9 cellular contexts compared by ENCODE assay signal in the genomic region with DNA sequence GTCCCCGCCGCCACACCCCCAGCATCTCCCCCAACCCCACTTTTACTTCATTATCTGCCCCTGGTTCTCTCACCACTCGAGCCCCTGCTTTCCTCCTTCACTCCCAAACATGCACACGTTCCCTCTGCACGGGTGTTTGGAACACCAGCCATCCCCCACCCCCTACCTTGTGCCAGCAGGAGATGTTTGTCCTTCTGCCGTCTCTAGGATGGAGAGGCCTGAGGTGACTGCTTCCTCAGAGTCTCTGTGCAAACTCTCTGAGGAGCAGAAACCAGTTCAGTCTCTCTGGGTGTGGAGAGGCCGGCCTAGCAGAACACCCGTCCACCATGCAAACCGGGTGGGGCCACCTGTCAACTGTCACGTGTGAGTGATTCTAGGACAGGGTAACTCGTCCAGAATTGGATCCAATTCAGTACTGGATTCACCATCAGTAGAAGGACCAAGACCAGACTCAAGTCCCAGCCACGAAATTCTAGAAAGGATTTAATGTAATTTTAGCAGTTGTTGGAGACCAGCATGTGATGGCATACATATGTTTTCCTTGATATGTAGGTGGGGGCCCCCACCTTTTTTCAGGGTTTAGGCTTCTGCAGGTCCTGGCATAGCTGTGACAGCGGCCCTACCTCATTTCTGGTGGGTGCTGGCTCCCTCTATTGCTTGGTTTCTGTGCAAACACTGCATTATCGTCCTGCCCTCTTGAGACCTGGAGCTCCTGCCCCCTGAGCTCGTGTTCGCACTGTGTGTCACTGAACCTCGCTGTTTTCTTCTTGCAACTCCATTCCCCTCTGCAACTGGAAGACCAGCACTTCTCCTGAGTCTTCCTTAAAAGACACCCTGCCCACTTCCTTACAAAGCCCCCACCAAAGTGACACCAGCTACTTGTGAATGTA. TPM values are rescaled to one million over a fixed set of nuclear protein-coding genes. Genes with fewer than 3 reads are reported as not detected.
DNase-seq lines count a peak whose midpoint lies in the region; ATAC-seq and TF ChIP-seq lines count a peak whose summit lies in the region.
"Had no signal": no experiment of that assay in that cellular context is flagged by ENCODE, and none has a peak within 500 bp of the region (broad histone marks: within the 10 kb centered on the region; RNA-seq: fewer than 3 reads in every experiment).

A gene with protein sequence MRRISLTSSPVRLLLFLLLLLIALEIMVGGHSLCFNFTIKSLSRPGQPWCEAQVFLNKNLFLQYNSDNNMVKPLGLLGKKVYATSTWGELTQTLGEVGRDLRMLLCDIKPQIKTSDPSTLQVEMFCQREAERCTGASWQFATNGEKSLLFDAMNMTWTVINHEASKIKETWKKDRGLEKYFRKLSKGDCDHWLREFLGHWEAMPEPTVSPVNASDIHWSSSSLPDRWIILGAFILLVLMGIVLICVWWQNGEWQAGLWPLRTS (minus strand): TSS at position 259 of the 890 bp plus-strand sequence. CDS start 7,212 bp downstream, outside the sequence.

- no peak within 1 kb of the TSS for H3K18ac ChIP-seq in mesendoderm (ENCODE audit: low read length)

- no peak within 1 kb of the TSS for H3K4me2 ChIP-seq in mesendoderm (ENCODE audit: low read length)

- no peak within 1 kb of the TSS for H3K27ac Mint-ChIP-seq in natural killer cell treated with Interleukin-12 subunit alpha and Interleukin-12 subunit beta and Interleukin-15 and Interleukin-18, amount 100 ng/mL, for 72 hours
- no peak within 1 kb of the TSS for H3K27ac Mint-ChIP-seq in natural killer cell
- H3K27ac Mint-ChIP-seq in MCF 10A (ENCODE audit: low read depth, unreplicated experiment), result peak within 1 kb of the TSS; percentile 85
- H3K27ac Mint-ChIP-seq in stimulated activated naive B cell treated with anti-CD40 and anti-IgM and Interleukin-4, amounts not matched to agents 10 μg/mL and 1 μg/mL and 100 μg/mL, for 72 hours, result no peak within 1 kb of the TSS

- intact Hi-C loops in natural killer cell (cut with micrococcal nuclease), result no loop called here
- intact Hi-C loops in MCF 10A (cut with micrococcal nuclease), result loop anchor here (1.0 to 2.0 kb wide), 2 partner anchors 10 to 33 kb away; partner anchors contain the start of gene LRP11

- H2BK120ac ChIP-seq in mesendoderm (ENCODE audit: low read depth, low read length), result no peak within 1 kb of the TSS

- H3K79me2 ChIP-seq in mesendoderm (ENCODE audit: control insufficient read depth, insufficient read depth, low read length), result no peaks in the 10 kb centered on the region

- no peak for ATAC-seq in natural killer cell treated with Interleukin-12 subunit alpha and Interleukin-12 subunit beta and Interleukin-15 and Interleukin-18, amount 100 ng/mL, for 72 hours
- ATAC-seq in natural killer cell (no peak), HG02759 (IDR thresholded peaks at IDR 0.05; ENCODE audit: unreplicated experiment) (no peak), HG03565 (IDR thresholded peaks at IDR 0.05; ENCODE audit: unreplicated experiment) (no peak)
- ATAC-seq in stimulated activated naive B cell treated with anti-CD40 and anti-IgM and Interleukin-4, amounts not matched to agents 10 μg/mL and 1 μg/mL and 100 μg/mL, for 72 hours (replicated peaks), result no peak

- H3K4me1 Mint-ChIP-seq in natural killer cell treated with Interleukin-12 subunit alpha and Interleukin-12 subunit beta and Interleukin-15 and Interleukin-18, amount 100 ng/mL, for 72 hours (ENCODE audit: low read depth in 2 of 2), result peaks cover 0 to 5% of the 10 kb centered on the region in 2 donors
- H3K4me1 Mint-ChIP-seq in natural killer cell (peaks cover 0 to 6% of the 10 kb centered on the region in 2 donors), MCF 10A (ENCODE audit: insufficient read depth, unreplicated experiment) (peaks cover 63% of the 10 kb centered on the region)
- H3K4me1 Mint-ChIP-seq in stimulated activated naive B cell treated with anti-CD40 and anti-IgM and Interleukin-4, amounts not matched to agents 10 μg/mL and 1 μg/mL and 100 μg/mL, for 72 hours, result peaks cover 2 to 5% of the 10 kb centered on the region in 2 donors

- H3K36me3 Mint-ChIP-seq in natural killer cell treated with Interleukin-12 subunit alpha and Interleukin-12 subunit beta and Interleukin-15 and Interleukin-18, amount 100 ng/mL, for 72 hours, result no peaks in the 10 kb centered on the region
- H3K36me3 Mint-ChIP-seq in natural killer cell (no peaks in the 10 kb centered on the region), MCF 10A (ENCODE audit: insufficient read depth, unreplicated experiment) (no peaks in the 10 kb centered on the region)
- no peaks in the 10 kb centered on the region for H3K36me3 Mint-ChIP-seq in stimulated activated naive B cell treated with anti-CD40 and anti-IgM and Interleukin-4, amounts not matched to agents 10 μg/mL and 1 μg/mL and 100 μg/mL, for 72 hours

- no peak within 1 kb of the TSS for H2AK5ac ChIP-seq in mesendoderm (ENCODE audit: low read length)

- H3K4me3 ChIP-seq in mesendoderm (ENCODE audit: low read length), result no peak within 1 kb of the TSS

- H2BK15ac ChIP-seq in mesendoderm (replicated peaks; ENCODE audit: low read depth), result no peak within 1 kb of the TSS

- H3K23ac ChIP-seq in mesendoderm (ENCODE audit: low read length), result no peak within 1 kb of the TSS

- H4K5ac ChIP-seq in mesendoderm (ENCODE audit: low read length), result no peak within 1 kb of the TSS

- DNase-seq in natural killer cell treated with Interleukin-12 subunit alpha and Interleukin-12 subunit beta and Interleukin-15 and Interleukin-18, amount 100 ng/mL, for 72 hours (ENCODE audit: low spot score), result no peak
- DNase-seq in natural killer cell (no peak), MCF 10A (ENCODE audit: unreplicated experiment) (peak; percentile 24), mesendoderm (peak; percentile 16), cerebellar nuclear complex (lab: John Stamatoyannopoulos, UW) (no peak)
- DNase-seq in stimulated activated naive B cell treated with anti-CD40 and anti-IgM and Interleukin-4, amounts not matched to agents 10 μg/mL and 1 μg/mL and 100 μg/mL, for 72 hours, result no peak

- H4K8ac ChIP-seq in mesendoderm (ENCODE audit: low read depth, low read length), result no peak within 1 kb of the TSS

- no peak within 1 kb of the TSS for H3K27ac ChIP-seq in mesendoderm (ENCODE audit: low read depth, low read length)

- TF ChIP-seq CTCF in natural killer cell (IDR thresholded peaks at IDR 0.05) (no peak), MCF 10A (IDR thresholded peaks at IDR 0.05; ENCODE audit: unreplicated experiment) (no peak)

- no peak within 1 kb of the TSS for H2BK5ac ChIP-seq in mesendoderm (ENCODE audit: low read length)

- H3K79me1 ChIP-seq in mesendoderm (ENCODE audit: low read length), result no peaks in the 10 kb centered on the region

- CTCF ChIA-PET in MCF 10A (lab: Yijun Ruan, JAX), result interaction anchor here (0.6 to 1.0 kb wide), 5 partner anchors 9 to 153 kb away, joined by 3 to 4 read pairs (median 4); no protein-coding TSS in a partner anchor

- H3K27me3 ChIP-seq in mesendoderm (ENCODE audit: insufficient read depth, low read length, poor library complexity), result no peaks in the 10 kb centered on the region

- BruUV-seq in MCF 10A (replicated peaks; lab: Mats Ljungman, UMichigan), result no TSS peak

- no peaks in the 10 kb centered on the region for H3K4me1 ChIP-seq in mesendoderm (ENCODE audit: control insufficient read depth, low read depth, low read length)

- H3K56ac ChIP-seq in mesendoderm (ENCODE audit: low read length), result no peak within 1 kb of the TSS

- H3K9ac ChIP-seq in mesendoderm (ENCODE audit: low read length), result no peak within 1 kb of the TSS

- no CpG with 5 or more reads among the region's 17 CpGs for WGBS in mesendoderm (ENCODE audit: extremely low coverage, insufficient coverage, low lambda C conversion rate)

- POLR2A ChIA-PET in MCF 10A (lab: Yijun Ruan, JAX), result interaction anchor here (1.0 to 4.0 kb wide), 7 partner anchors 11 to 151 kb away, joined by 3 to 37 read pairs (median 4); no protein-coding TSS in a partner anchor

- H3K4ac ChIP-seq in mesendoderm (ENCODE audit: low read depth, low read length), result no peak within 1 kb of the TSS

- no peaks in the 10 kb centered on the region for H3K9me3 Mint-ChIP-seq in natural killer cell treated with Interleukin-12 subunit alpha and Interleukin-12 subunit beta and Interleukin-15 and Interleukin-18, amount 100 ng/mL, for 72 hours
- H3K9me3 Mint-ChIP-seq in natural killer cell (no peaks in the 10 kb centered on the region), MCF 10A (ENCODE audit: unreplicated experiment) (no peaks in the 10 kb centered on the region)
- no peaks in the 10 kb centered on the region for H3K9me3 Mint-ChIP-seq in stimulated activated naive B cell treated with anti-CD40 and anti-IgM and Interleukin-4, amounts not matched to agents 10 μg/mL and 1 μg/mL and 100 μg/mL, for 72 hours

- peaks cover 12 to 13% of the 10 kb centered on the region in 2 donors for H3K27me3 Mint-ChIP-seq in natural killer cell treated with Interleukin-12 subunit alpha and Interleukin-12 subunit beta and Interleukin-15 and Interleukin-18, amount 100 ng/mL, for 72 hours
- H3K27me3 Mint-ChIP-seq in natural killer cell (ENCODE audit: low read depth in 2 of 2), result peaks cover 15 to 16% of the 10 kb centered on the region in 2 donors
- H3K27me3 Mint-ChIP-seq in MCF 10A (ENCODE audit: insufficient read depth, unreplicated experiment), result no peaks in the 10 kb centered on the region
- H3K27me3 Mint-ChIP-seq in stimulated activated naive B cell treated with anti-CD40 and anti-IgM and Interleukin-4, amounts not matched to agents 10 μg/mL and 1 μg/mL and 100 μg/mL, for 72 hours, result peaks cover 48 to 64% of the 10 kb centered on the region in 2 donors

- no peaks in the 10 kb centered on the region for H3K36me3 ChIP-seq in mesendoderm (ENCODE audit: control insufficient read depth, insufficient read depth, low read length)

- H3K4me3 Mint-ChIP-seq in natural killer cell treated with Interleukin-12 subunit alpha and Interleukin-12 subunit beta and Interleukin-15 and Interleukin-18, amount 100 ng/mL, for 72 hours, result peak within 1 kb of the TSS; percentile 18
- H3K4me3 Mint-ChIP-seq in natural killer cell, result no peak within 1 kb of the TSS
- H3K4me3 Mint-ChIP-seq in MCF 10A (ENCODE audit: unreplicated experiment), result peak within 1 kb of the TSS; percentile 41
- H3K4me3 Mint-ChIP-seq in stimulated activated naive B cell treated with anti-CD40 and anti-IgM and Interleukin-4, amounts not matched to agents 10 μg/mL and 1 μg/mL and 100 μg/mL, for 72 hours, result no peak within 1 kb of the TSS

RNA-seq across cellular contexts. Expression of the gene that starts here (rescaled TPM):
- not detected for total RNA-seq in natural killer cell treated with Interleukin-12 subunit alpha and Interleukin-12 subunit beta and Interleukin-15 and Interleukin-18, amount 100 ng/mL, for 72 hours
- total RNA-seq in natural killer cell (not detected), MCF 10A (2022) (28.9 and 37.6 TPM in 2 replicates)
- not detected for polyA plus RNA-seq in mesendoderm (2013, experiment 1 of 2)
- not detected for polyA plus RNA-seq in mesendoderm (2013, experiment 2 of 2)
- total RNA-seq: T-helper 2 cell treated with Interferon-gamma antibody and Interleukin-4, amounts not matched to agents 100 ng/mL and 5 ng/mL, for 36 hours had no signal

Comparison
In these comparisons a context has a peak if more than half of its experiments do, and no peak if none do; other contexts are left out.
1. RNA of the gene that starts here (total RNA-seq): 28.9 to 37.6 TPM in MCF 10A; not detected in natural killer cell treated with Interleukin-12 subunit alpha and Interleukin-12 subunit beta and Interleukin-15 and Interleukin-18, amount 100 ng/mL, for 72 hours and not detected in natural killer cell; every median in the first group is over 10 times any median in the second.
2. H3K4me3 Mint-ChIP-seq: peak in natural killer cell treated with Interleukin-12 subunit alpha and Interleukin-12 subunit beta and Interleukin-15 and Interleukin-18, amount 100 ng/mL, for 72 hours (single experiment) and MCF 10A (single experiment); none in natural killer cell (single experiment) and stimulated activated naive B cell treated with anti-CD40 and anti-IgM and Interleukin-4, amounts not matched to agents 10 μg/mL and 1 μg/mL and 100 μg/mL, for 72 hours (0 of 2).
3. DNase-seq: peak in MCF 10A (single experiment) and mesendoderm (single experiment); none in natural killer cell treated with Interleukin-12 subunit alpha and Interleukin-12 subunit beta and Interleukin-15 and Interleukin-18, amount 100 ng/mL, for 72 hours (single experiment), natural killer cell (single experiment), cerebellar nuclear complex (0 of 2) and stimulated activated naive B cell treated with anti-CD40 and anti-IgM and Interleukin-4, amounts not matched to agents 10 μg/mL and 1 μg/mL and 100 μg/mL, for 72 hours (single experiment).